8 cellular contexts compared by ENCODE assay signal in genomic region chr5:67215592-67216471, GRCh38. TPM values are rescaled to one million over a fixed set of nuclear protein-coding genes. Genes with fewer than 3 reads are reported as not detected.
DNase-seq lines count a peak whose midpoint lies in the region; ATAC-seq lines count a peak whose summit lies in the region.

No MANE protein-coding gene starts in this region.

- H3K9me3 ChIP-seq in T-helper 17 cell (ENCODE audit: control insufficient read depth, low read length, poor library complexity, severe bottlenecking) (no peaks in the 10 kb centered on the region), HAP-1 (no peaks in the 10 kb centered on the region)

- H3K36me3 ChIP-seq in HAP-1 (replicated peaks), result no peaks in the 10 kb centered on the region

- no peaks in the 10 kb centered on the region for H3K27me3 Mint-ChIP-seq in T-helper 17 cell

- peak overlapping the region; percentile 84 for H3K4me3 Mint-ChIP-seq in T-helper 17 cell

- H3K27ac ChIP-seq in angular gyrus (ENCODE audit: low read depth, low read length), result peak overlapping the region; percentile 34

- no peak overlapping the region for H3K4me3 ChIP-seq in HAP-1

- H3K27me3 ChIP-seq in HAP-1 (ENCODE audit: low read depth), result no peaks in the 10 kb centered on the region

- H3K27ac Mint-ChIP-seq in T-helper 17 cell, result peak overlapping the region; percentile 98

- ATAC-seq in GM19324 (IDR thresholded peaks at IDR 0.05; ENCODE audit: low FRiP score, unreplicated experiment) (peak; percentile 100), HG03457 (IDR thresholded peaks at IDR 0.05; ENCODE audit: unreplicated experiment) (peak; percentile 98), T-helper 17 cell (peak; percentile 97)

- DNase-seq in Ammon's horn (ENCODE audit: low spot score) (peak; percentile 86), T-helper 17 cell (peak; percentile 23 to 57 (median 38)), left kidney (ENCODE audit: low read depth, low spot score) (peak; percentile 48), HAP-1 (ENCODE audit: low spot score in 2 of 2) (no peak)
- DNase-seq in stimulated activated CD4-positive, alpha-beta T cell treated with anti-CD3 and anti-CD28 coated beads, TNF-alpha, amount 100 ng/mL, for 1 hour (ENCODE audit: low read depth in 3 of 3, low spot score in 1 of 3), result peak; percentile 13 to 41 (median 35)

- H3K4me1 ChIP-seq in HAP-1, result no peaks in the 10 kb centered on the region

- peaks cover 3% of the 10 kb centered on the region for H3K36me3 Mint-ChIP-seq in T-helper 17 cell (ENCODE audit: low read depth)

- H3K4me1 Mint-ChIP-seq in T-helper 17 cell, result peaks cover 47% of the 10 kb centered on the region

- in situ Hi-C loops in HAP-1 (cut with MboI; ENCODE audit: low sequenced_read_pairs), result loop anchor here (25.0 kb wide), 1 partner anchor 404 kb away; no protein-coding TSS in a partner anchor

RNA-seq across cellular contexts. Expression of gene CD180, which starts 19.2 kb away (rescaled TPM):
- total RNA-seq in T-helper 17 cell, result 1 to 10 TPM in 1 of 2 donors, under 1 TPM in 1; 0.05 to 1.3 TPM

Comparison
In these comparisons a context has a peak if more than half of its experiments do, and no peak if none do; other contexts are left out.
1. DNase-seq: peak in Ammon's horn (single experiment), T-helper 17 cell (3 of 3), left kidney (single experiment) and stimulated activated CD4-positive, alpha-beta T cell treated with anti-CD3 and anti-CD28 coated beads, TNF-alpha, amount 100 ng/mL, for 1 hour (3 of 3); none in HAP-1 (0 of 2).
2. Peak in every context shown above with its lines, with median percentiles within 50 percentile points of each other: ATAC-seq.